1 cellular context compared by ENCODE assay signal in the genomic region with DNA sequence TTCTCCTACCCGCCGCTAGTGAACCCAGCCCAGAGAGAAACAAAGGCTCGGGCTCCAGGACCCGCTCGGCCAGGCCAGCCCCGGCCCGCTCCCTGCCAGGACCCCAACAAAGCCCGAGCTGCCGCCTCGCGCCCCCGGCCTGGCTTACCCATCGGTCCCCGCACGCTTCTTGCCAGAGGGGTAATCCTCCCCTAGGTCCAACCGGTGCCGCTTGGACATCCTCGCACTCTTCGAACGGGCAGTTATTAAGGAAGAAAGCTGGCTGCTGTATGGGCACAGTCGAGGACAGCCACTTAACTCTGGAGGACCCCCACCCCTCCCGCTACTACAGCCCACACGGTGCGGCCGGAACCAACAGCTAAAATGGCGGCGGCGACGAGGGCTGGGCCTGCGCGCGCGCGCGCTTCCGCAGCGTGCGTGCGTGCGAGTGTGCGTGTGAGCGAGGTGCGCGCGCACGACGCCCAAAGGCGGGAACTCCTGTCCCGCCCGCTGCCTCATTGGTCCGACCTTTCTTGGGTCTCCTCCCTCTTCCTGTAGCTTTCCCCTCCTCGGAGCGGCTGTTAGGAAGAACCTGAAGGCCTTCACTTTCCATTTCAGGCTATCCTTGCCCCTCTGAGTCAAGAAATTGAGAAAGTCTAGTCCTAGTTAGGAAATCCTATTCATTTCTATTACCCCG.
A peak's percentile ranks its signal among the peaks of the same experiment; 100 is the strongest.
TF ChIP-seq lines count a peak whose summit lies in the region.

A gene (minus strand): TSS at position 380 of the 676 bp plus-strand sequence. CDS start 161 bp downstream, at position 219.

TF ChIP-seq in K562, 482 proteins besides CTCF, POLR2A, EP300 and RAD21 (continued from another document and continues in another):
- peak; percentile 44 for TF ChIP-seq U2AF1 (optimal IDR thresholded peaks at IDR 0.05; ENCODE audit: low read depth, low read length)
- TF ChIP-seq CEBPG (CRISPR knock-in tag; IDR thresholded peaks at IDR 0.05), result 0 out of 2 replicates have a peak, but pooled peaks have one; percentile 12
- no peak for TF ChIP-seq CEBPG (tag; conservative IDR thresholded peaks at IDR 0.05 in 1 of 2, IDR thresholded peaks at IDR 0.05 in 1 of 2)
- no peak for TF ChIP-seq JUNB (CRISPR knock-in tag; conservative IDR thresholded peaks at IDR 0.05)
- TF ChIP-seq MCM2 (IDR thresholded peaks at IDR 0.05; ENCODE audit: low read depth), result no peak
- TF ChIP-seq, protein P1, sequence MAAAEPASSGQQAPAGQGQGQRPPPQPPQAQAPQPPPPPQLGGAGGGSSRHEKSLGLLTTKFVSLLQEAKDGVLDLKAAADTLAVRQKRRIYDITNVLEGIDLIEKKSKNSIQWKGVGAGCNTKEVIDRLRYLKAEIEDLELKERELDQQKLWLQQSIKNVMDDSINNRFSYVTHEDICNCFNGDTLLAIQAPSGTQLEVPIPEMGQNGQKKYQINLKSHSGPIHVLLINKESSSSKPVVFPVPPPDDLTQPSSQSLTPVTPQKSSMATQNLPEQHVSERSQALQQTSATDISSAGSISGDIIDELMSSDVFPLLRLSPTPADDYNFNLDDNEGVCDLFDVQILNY (CRISPR knock-in tag; IDR thresholded peaks at IDR 0.05), result peak; percentile 57; the same call in 1 of the 2 replicates
- TF ChIP-seq SREBF2 (CRISPR knock-in tag; IDR thresholded peaks at IDR 0.05), result no peak
- no peak for TF ChIP-seq CBFA2T2 (conservative IDR thresholded peaks at IDR 0.05)
- TF ChIP-seq, protein P2, sequence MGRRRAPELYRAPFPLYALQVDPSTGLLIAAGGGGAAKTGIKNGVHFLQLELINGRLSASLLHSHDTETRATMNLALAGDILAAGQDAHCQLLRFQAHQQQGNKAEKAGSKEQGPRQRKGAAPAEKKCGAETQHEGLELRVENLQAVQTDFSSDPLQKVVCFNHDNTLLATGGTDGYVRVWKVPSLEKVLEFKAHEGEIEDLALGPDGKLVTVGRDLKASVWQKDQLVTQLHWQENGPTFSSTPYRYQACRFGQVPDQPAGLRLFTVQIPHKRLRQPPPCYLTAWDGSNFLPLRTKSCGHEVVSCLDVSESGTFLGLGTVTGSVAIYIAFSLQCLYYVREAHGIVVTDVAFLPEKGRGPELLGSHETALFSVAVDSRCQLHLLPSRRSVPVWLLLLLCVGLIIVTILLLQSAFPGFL (CRISPR knock-in tag; IDR thresholded peaks at IDR 0.05), result no peak
- no peak; the same call in 1 of the 2 replicates for TF ChIP-seq JUND (IDR thresholded peaks at IDR 0.05; ENCODE audit: borderline replicate concordance, low read depth, low read length)
- TF ChIP-seq JUND (tag; IDR thresholded peaks at IDR 0.05; ENCODE audit: borderline replicate concordance, low read depth, low read length), result no peak; the same call in 2 of the 3 replicates
- peak; percentile 97 for TF ChIP-seq NRF1 (conservative IDR thresholded peaks at IDR 0.05 in 1 of 2, IDR thresholded peaks at IDR 0.05 in 1 of 2)
- TF ChIP-seq XRCC3 (IDR thresholded peaks at IDR 0.05), result no peak
- no peak for TF ChIP-seq ZBTB8A (IDR thresholded peaks at IDR 0.05; ENCODE audit: partially characterized antibody)
- no peak for TF ChIP-seq CREBBP (IDR thresholded peaks at IDR 0.05; ENCODE audit: low read depth, low read length)
- peak; percentile 93 for TF ChIP-seq POLR2G (IDR thresholded peaks at IDR 0.05; ENCODE audit: low read depth, low read length)
- TF ChIP-seq SIRT6 (IDR thresholded peaks at IDR 0.05; ENCODE audit: low read depth, low read length), result no peak
- no peak for TF ChIP-seq STAT5B (CRISPR knock-in tag; IDR thresholded peaks at IDR 0.05)
- TF ChIP-seq KLF1 (tag; IDR thresholded peaks at IDR 0.05), result 0 out of 2 replicates have a peak, but pooled peaks have one; percentile 23
- TF ChIP-seq ZNF507 (tag; conservative IDR thresholded peaks at IDR 0.05), result no peak
- no peak for TF ChIP-seq PPARD (CRISPR knock-in tag; IDR thresholded peaks at IDR 0.05)
- no peak for TF ChIP-seq TCF7L2 (IDR thresholded peaks at IDR 0.05; ENCODE audit: low read depth, low read length)
- TF ChIP-seq, protein P3, sequence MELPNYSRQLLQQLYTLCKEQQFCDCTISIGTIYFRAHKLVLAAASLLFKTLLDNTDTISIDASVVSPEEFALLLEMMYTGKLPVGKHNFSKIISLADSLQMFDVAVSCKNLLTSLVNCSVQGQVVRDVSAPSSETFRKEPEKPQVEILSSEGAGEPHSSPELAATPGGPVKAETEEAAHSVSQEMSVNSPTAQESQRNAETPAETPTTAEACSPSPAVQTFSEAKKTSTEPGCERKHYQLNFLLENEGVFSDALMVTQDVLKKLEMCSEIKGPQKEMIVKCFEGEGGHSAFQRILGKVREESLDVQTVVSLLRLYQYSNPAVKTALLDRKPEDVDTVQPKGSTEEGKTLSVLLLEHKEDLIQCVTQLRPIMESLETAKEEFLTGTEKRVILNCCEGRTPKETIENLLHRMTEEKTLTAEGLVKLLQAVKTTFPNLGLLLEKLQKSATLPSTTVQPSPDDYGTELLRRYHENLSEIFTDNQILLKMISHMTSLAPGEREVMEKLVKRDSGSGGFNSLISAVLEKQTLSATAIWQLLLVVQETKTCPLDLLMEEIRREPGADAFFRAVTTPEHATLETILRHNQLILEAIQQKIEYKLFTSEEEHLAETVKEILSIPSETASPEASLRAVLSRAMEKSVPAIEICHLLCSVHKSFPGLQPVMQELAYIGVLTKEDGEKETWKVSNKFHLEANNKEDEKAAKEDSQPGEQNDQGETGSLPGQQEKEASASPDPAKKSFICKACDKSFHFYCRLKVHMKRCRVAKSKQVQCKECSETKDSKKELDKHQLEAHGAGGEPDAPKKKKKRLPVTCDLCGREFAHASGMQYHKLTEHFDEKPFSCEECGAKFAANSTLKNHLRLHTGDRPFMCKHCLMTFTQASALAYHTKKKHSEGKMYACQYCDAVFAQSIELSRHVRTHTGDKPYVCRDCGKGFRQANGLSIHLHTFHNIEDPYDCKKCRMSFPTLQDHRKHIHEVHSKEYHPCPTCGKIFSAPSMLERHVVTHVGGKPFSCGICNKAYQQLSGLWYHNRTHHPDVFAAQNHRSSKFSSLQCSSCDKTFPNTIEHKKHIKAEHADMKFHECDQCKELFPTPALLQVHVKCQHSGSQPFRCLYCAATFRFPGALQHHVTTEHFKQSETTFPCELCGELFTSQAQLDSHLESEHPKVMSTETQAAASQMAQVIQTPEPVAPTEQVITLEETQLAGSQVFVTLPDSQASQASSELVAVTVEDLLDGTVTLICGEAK (IDR thresholded peaks at IDR 0.05), result no peak; the same call in 1 of the 2 replicates
- TF ChIP-seq, protein P3 (CRISPR knock-in tag; IDR thresholded peaks at IDR 0.05), result no peak
- TF ChIP-seq, protein P4, sequence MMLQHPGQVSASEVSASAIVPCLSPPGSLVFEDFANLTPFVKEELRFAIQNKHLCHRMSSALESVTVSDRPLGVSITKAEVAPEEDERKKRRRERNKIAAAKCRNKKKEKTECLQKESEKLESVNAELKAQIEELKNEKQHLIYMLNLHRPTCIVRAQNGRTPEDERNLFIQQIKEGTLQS (IDR thresholded peaks at IDR 0.05), result no peak
- TF ChIP-seq, protein P4 (CRISPR knock-in tag; conservative IDR thresholded peaks at IDR 0.05), result no peak
- no peak for TF ChIP-seq POLR2AphosphoS2 (IDR thresholded peaks at IDR 0.05; ENCODE audit: low read length)
- no peak for TF ChIP-seq ZNF165 (CRISPR knock-in tag; IDR thresholded peaks at IDR 0.05; ENCODE audit: borderline replicate concordance)
- TF ChIP-seq TEAD2 (tag; IDR thresholded peaks at IDR 0.05), result no peak
- TF ChIP-seq, protein P5, sequence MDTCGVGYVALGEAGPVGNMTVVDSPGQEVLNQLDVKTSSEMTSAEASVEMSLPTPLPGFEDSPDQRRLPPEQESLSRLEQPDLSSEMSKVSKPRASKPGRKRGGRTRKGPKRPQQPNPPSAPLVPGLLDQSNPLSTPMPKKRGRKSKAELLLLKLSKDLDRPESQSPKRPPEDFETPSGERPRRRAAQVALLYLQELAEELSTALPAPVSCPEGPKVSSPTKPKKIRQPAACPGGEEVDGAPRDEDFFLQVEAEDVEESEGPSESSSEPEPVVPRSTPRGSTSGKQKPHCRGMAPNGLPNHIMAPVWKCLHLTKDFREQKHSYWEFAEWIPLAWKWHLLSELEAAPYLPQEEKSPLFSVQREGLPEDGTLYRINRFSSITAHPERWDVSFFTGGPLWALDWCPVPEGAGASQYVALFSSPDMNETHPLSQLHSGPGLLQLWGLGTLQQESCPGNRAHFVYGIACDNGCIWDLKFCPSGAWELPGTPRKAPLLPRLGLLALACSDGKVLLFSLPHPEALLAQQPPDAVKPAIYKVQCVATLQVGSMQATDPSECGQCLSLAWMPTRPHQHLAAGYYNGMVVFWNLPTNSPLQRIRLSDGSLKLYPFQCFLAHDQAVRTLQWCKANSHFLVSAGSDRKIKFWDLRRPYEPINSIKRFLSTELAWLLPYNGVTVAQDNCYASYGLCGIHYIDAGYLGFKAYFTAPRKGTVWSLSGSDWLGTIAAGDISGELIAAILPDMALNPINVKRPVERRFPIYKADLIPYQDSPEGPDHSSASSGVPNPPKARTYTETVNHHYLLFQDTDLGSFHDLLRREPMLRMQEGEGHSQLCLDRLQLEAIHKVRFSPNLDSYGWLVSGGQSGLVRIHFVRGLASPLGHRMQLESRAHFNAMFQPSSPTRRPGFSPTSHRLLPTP (IDR thresholded peaks at IDR 0.05; ENCODE audit: borderline replicate concordance, extremely low read depth, insufficient read length), result no peak
- TF ChIP-seq NONO (IDR thresholded peaks at IDR 0.05; ENCODE audit: low read depth in 2 of 2, low read length in 1 of 2), result no peak
- no peak for TF ChIP-seq HDAC2 (IDR thresholded peaks at IDR 0.05)
- no peak for TF ChIP-seq ZNF146 (CRISPR knock-in tag; IDR thresholded peaks at IDR 0.05; ENCODE audit: unreplicated experiment)
- TF ChIP-seq ZNF668 (CRISPR knock-in tag; IDR thresholded peaks at IDR 0.05), result no peak
- no peak for TF ChIP-seq SMARCC2 (IDR thresholded peaks at IDR 0.05; ENCODE audit: low read depth)
- TF ChIP-seq, protein P6, sequence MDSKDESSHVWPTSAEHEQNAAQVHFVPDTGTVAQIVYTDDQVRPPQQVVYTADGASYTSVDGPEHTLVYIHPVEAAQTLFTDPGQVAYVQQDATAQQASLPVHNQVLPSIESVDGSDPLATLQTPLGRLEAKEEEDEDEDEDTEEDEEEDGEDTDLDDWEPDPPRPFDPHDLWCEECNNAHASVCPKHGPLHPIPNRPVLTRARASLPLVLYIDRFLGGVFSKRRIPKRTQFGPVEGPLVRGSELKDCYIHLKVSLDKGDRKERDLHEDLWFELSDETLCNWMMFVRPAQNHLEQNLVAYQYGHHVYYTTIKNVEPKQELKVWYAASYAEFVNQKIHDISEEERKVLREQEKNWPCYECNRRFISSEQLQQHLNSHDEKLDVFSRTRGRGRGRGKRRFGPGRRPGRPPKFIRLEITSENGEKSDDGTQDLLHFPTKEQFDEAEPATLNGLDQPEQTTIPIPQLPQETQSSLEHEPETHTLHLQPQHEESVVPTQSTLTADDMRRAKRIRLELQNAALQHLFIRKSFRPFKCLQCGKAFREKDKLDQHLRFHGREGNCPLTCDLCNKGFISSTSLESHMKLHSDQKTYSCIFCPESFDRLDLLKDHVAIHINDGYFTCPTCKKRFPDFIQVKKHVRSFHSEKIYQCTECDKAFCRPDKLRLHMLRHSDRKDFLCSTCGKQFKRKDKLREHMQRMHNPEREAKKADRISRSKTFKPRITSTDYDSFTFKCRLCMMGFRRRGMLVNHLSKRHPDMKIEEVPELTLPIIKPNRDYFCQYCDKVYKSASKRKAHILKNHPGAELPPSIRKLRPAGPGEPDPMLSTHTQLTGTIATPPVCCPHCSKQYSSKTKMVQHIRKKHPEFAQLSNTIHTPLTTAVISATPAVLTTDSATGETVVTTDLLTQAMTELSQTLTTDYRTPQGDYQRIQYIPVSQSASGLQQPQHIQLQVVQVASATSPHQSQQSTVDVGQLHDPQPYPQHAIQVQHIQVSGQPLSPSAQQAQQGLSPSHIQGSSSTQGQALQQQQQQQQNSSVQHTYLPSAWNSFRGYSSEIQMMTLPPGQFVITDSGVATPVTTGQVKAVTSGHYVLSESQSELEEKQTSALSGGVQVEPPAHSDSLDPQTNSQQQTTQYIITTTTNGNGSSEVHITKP (IDR thresholded peaks at IDR 0.05; ENCODE audit: partially characterized antibody), result peak; percentile 61
- TF ChIP-seq ZNF3 (CRISPR knock-in tag; IDR thresholded peaks at IDR 0.05), result no peak
- TF ChIP-seq MEIS2 (IDR thresholded peaks at IDR 0.05; ENCODE audit: partially characterized antibody), result peak; percentile 83
